Comparison of ENCODE assay signal across 8 cellular contexts in genomic region chr17:30822919-30823318, GRCh38. TPM values are rescaled to one million over a fixed set of nuclear protein-coding genes. Genes with fewer than 3 reads are reported as not detected.
DNase-seq lines count a peak whose midpoint lies in the region; ATAC-seq and TF ChIP-seq lines count a peak whose summit lies in the region.
"Not testable (repeated sequence)": the region's sequence is repeated elsewhere in the genome, so short reads cannot be mapped to it uniquely, and the experiment has no call there.

No MANE protein-coding gene starts in this region.

- not testable (repeated sequence) for H3K9me3 ChIP-seq in MM.1S (replicated peaks; ENCODE audit: insufficient read depth, low read length); right cardiac atrium (ENCODE audit: control insufficient read depth, low read length); psoas muscle

- peak overlapping the region; percentile 36; the same call in 1 of the 2 replicates for H3K27ac ChIP-seq in MM.1S (ENCODE audit: low read length)
- H3K27ac ChIP-seq in right cardiac atrium (ENCODE audit: low read length); psoas muscle: not testable (repeated sequence)

- peaks cover 14% of the 10 kb centered on the region for H3F3A ChIP-seq in MM.1S (ENCODE audit: insufficient read depth, low read length)

- peaks cover 65% of the 10 kb centered on the region for H3K79me2 ChIP-seq in MM.1S (ENCODE audit: low read length)

- intact Hi-C loops in right cardiac atrium (cut with DNase I) = not testable (repeated sequence)
- intact Hi-C loops in psoas muscle (cut with DNase I) = loop anchor here in 1 of 2 donors (5.0 kb wide), 1 partner anchor 84 kb away; the partner anchor contains the start of gene TEFM

- H3K4me3 ChIP-seq in GM12864 (ENCODE audit: low read depth, low read length) = peak overlapping the region; percentile 83
- peak overlapping the region; percentile 87; the same call in 1 of the 2 replicates for H3K4me3 ChIP-seq in MM.1S (ENCODE audit: low read length)
- H3K4me3 ChIP-seq in right cardiac atrium (ENCODE audit: low read length) = peak overlapping the region; percentile 91
- peak overlapping the region; percentile 98 for H3K4me3 ChIP-seq in psoas muscle

- peak overlapping the region; percentile 84 for H3K4me2 ChIP-seq in MM.1S (ENCODE audit: low read depth, low read length)

- peak overlapping the region; percentile 100 for H3K27ac Mint-ChIP-seq in activated T-cell treated with anti-CD3 and anti-CD28 coated beads, Interleukin-2, amount 50 U/mL, for 72 hours
- not testable (repeated sequence) for H3K27ac Mint-ChIP-seq in type B pancreatic cell

- not testable (repeated sequence) for H3K9me3 Mint-ChIP-seq in activated T-cell treated with anti-CD3 and anti-CD28 coated beads, Interleukin-2, amount 50 U/mL, for 72 hours; type B pancreatic cell

- not testable (repeated sequence) for DNase-seq in GM12864 (ENCODE audit: low read depth); activated T-cell treated with anti-CD3 and anti-CD28 coated beads, Interleukin-2, amount 50 U/mL, for 72 hours; right cardiac atrium; psoas muscle
- DNase-seq in MM.1S (peak; percentile 68), SIG-M5 treated with dmso at 0.1 percent for 504 hours (lab: John Stamatoyannopoulos, UW; ENCODE audit: unreplicated experiment) (peak; percentile 34), type B pancreatic cell (ENCODE audit: extremely low spot score, unreplicated experiment) (peak; percentile 45)
- peak; percentile 23 for DNase-seq in central memory CD4-positive, alpha-beta T cell

- peak overlapping the region; percentile 89 to 100 for H3K4me3 Mint-ChIP-seq in activated T-cell treated with anti-CD3 and anti-CD28 coated beads, Interleukin-2, amount 50 U/mL, for 72 hours
- H3K4me3 Mint-ChIP-seq in type B pancreatic cell = not testable (repeated sequence)

- H3K4me1 ChIP-seq in MM.1S (ENCODE audit: low read length) (peaks cover 19% of the 10 kb centered on the region), psoas muscle (peaks cover 15% of the 10 kb centered on the region)
- H3K4me1 ChIP-seq in right cardiac atrium (ENCODE audit: control insufficient read depth, insufficient read depth, low read length) = not testable (repeated sequence)

- 79% methylated on average over 14 of the region's 14 CpGs for WGBS in right cardiac atrium
- 85 to 90% (median 89%) methylated on average over 14 of the region's 14 CpGs for WGBS in psoas muscle, 3 donors

- H3K36me3 Mint-ChIP-seq in activated T-cell treated with anti-CD3 and anti-CD28 coated beads, Interleukin-2, amount 50 U/mL, for 72 hours (ENCODE audit: insufficient read depth in 2 of 2) = peaks cover 6 to 17% of the 10 kb centered on the region in 2 donors
- H3K36me3 Mint-ChIP-seq in type B pancreatic cell = not testable (repeated sequence)

- H3K9me2 ChIP-seq in MM.1S (replicated peaks; ENCODE audit: insufficient read depth, low read length) = not testable (repeated sequence)

- not testable (repeated sequence) for TF ChIP-seq CTCF in GM12864 (IDR thresholded peaks at IDR 0.05; ENCODE audit: low read depth, low read length, missing control alignments); MM.1S (IDR thresholded peaks at IDR 0.05; ENCODE audit: low read length); psoas muscle (IDR thresholded peaks at IDR 0.05); type B pancreatic cell (conservative IDR thresholded peaks at IDR 0.05)

- not testable (repeated sequence) for H2AFZ ChIP-seq in MM.1S (ENCODE audit: low read length)

- H4K20me1 ChIP-seq in MM.1S (ENCODE audit: insufficient read depth, low read length) = not testable (repeated sequence)

- H3K27me3 ChIP-seq in MM.1S (replicated peaks; ENCODE audit: insufficient read depth, low read length); right cardiac atrium (ENCODE audit: control insufficient read depth, insufficient read depth); psoas muscle (ENCODE audit: insufficient read depth in 3 of 3, low read length in 2 of 3): not testable (repeated sequence)

- not testable (repeated sequence) for H3K27me3 Mint-ChIP-seq in activated T-cell treated with anti-CD3 and anti-CD28 coated beads, Interleukin-2, amount 50 U/mL, for 72 hours (ENCODE audit: low read depth); type B pancreatic cell

- H3K36me3 ChIP-seq in MM.1S (replicated peaks; ENCODE audit: insufficient read depth, low read length); psoas muscle (ENCODE audit: insufficient read depth in 1 of 2, low read depth in 1 of 2): not testable (repeated sequence)

- not testable (repeated sequence) for H3K9ac ChIP-seq in MM.1S (ENCODE audit: low read length)

- not testable (repeated sequence) for ATAC-seq in activated T-cell treated with anti-CD3 and anti-CD28 coated beads, Interleukin-2, amount 50 U/mL, for 72 hours (replicated peaks in 1 of 2); right cardiac atrium; psoas muscle

- peaks cover 58% of the 10 kb centered on the region for H3K4me1 Mint-ChIP-seq in activated T-cell treated with anti-CD3 and anti-CD28 coated beads, Interleukin-2, amount 50 U/mL, for 72 hours (ENCODE audit: low read depth)
- H3K4me1 Mint-ChIP-seq in type B pancreatic cell (ENCODE audit: unreplicated experiment) = not testable (repeated sequence)

RNA-seq across cellular contexts. Expression of gene CRLF3, which starts 1.6 kb away (rescaled TPM):
- total RNA-seq in activated T-cell treated with anti-CD3 and anti-CD28 coated beads, Interleukin-2, amount 50 U/mL, for 72 hours = 10 to 100 TPM; 51.7 to 60.7 TPM
- total RNA-seq in right cardiac atrium = 1 to 10 TPM; 4.8 to 6.7 (median 6.0) TPM
- polyA plus RNA-seq in right cardiac atrium = 3.7 TPM
- total RNA-seq in psoas muscle = 1 to 10 TPM; 3.9 to 5.0 (median 4.2) TPM
- 1 to 10 TPM; 3.2 to 6.4 (median 5.5) TPM for polyA plus RNA-seq in psoas muscle
- total RNA-seq in type B pancreatic cell (ENCODE audit: low replicate concordance) = 7.5 and 9.0 TPM in 2 replicates

RNA-seq across cellular contexts. Expression of gene ATAD5, which starts 8.8 kb away (rescaled TPM):
- total RNA-seq in activated T-cell treated with anti-CD3 and anti-CD28 coated beads, Interleukin-2, amount 50 U/mL, for 72 hours = 10 to 100 TPM; 34.4 to 35.7 TPM
- total RNA-seq in right cardiac atrium (1 to 10 TPM in 2 of 4 donors, under 1 TPM in 2; 0.65 to 1.3 (median 0.84) TPM), psoas muscle (under 1 TPM; 0.15 to 0.44 (median 0.24) TPM), type B pancreatic cell (ENCODE audit: low replicate concordance) (5.8 and 14.3 TPM in 2 replicates)
- polyA plus RNA-seq in right cardiac atrium (0.29 TPM), psoas muscle (under 1 TPM; 0.11 to 0.25 (median 0.14) TPM)
